1 cellular context compared by ENCODE assay signal in the genomic region with DNA sequence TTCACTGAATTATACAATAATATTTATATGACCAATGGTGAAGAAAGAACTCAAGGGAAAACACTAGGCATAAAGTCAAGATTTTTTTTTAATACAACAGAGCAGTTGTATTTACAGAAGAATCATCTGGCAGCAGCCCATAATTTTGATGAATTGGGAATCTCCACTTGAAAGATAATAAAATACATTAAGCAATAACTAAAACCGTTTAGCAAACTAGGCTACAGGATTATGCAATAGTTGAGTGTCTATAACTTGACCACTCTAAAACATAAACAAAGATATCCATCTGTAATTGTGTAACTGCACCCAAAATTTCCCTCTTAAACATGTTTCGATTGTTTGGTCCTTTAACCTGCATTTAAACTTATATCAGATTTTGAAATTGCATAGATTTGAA.
TF ChIP-seq lines count a peak whose summit lies in the region.

No MANE protein-coding gene starts in this region.

TF ChIP-seq in HEK293, 187 proteins besides CTCF, POLR2A, EP300 and RAD21 (continued from another document and continues in another):
- TF ChIP-seq, protein P1, sequence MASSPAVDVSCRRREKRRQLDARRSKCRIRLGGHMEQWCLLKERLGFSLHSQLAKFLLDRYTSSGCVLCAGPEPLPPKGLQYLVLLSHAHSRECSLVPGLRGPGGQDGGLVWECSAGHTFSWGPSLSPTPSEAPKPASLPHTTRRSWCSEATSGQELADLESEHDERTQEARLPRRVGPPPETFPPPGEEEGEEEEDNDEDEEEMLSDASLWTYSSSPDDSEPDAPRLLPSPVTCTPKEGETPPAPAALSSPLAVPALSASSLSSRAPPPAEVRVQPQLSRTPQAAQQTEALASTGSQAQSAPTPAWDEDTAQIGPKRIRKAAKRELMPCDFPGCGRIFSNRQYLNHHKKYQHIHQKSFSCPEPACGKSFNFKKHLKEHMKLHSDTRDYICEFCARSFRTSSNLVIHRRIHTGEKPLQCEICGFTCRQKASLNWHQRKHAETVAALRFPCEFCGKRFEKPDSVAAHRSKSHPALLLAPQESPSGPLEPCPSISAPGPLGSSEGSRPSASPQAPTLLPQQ (tag by site-specific recombination; IDR thresholded peaks at IDR 0.05): peak; percentile 41; the same call in 1 of the 2 replicates
- TF ChIP-seq, protein P2, sequence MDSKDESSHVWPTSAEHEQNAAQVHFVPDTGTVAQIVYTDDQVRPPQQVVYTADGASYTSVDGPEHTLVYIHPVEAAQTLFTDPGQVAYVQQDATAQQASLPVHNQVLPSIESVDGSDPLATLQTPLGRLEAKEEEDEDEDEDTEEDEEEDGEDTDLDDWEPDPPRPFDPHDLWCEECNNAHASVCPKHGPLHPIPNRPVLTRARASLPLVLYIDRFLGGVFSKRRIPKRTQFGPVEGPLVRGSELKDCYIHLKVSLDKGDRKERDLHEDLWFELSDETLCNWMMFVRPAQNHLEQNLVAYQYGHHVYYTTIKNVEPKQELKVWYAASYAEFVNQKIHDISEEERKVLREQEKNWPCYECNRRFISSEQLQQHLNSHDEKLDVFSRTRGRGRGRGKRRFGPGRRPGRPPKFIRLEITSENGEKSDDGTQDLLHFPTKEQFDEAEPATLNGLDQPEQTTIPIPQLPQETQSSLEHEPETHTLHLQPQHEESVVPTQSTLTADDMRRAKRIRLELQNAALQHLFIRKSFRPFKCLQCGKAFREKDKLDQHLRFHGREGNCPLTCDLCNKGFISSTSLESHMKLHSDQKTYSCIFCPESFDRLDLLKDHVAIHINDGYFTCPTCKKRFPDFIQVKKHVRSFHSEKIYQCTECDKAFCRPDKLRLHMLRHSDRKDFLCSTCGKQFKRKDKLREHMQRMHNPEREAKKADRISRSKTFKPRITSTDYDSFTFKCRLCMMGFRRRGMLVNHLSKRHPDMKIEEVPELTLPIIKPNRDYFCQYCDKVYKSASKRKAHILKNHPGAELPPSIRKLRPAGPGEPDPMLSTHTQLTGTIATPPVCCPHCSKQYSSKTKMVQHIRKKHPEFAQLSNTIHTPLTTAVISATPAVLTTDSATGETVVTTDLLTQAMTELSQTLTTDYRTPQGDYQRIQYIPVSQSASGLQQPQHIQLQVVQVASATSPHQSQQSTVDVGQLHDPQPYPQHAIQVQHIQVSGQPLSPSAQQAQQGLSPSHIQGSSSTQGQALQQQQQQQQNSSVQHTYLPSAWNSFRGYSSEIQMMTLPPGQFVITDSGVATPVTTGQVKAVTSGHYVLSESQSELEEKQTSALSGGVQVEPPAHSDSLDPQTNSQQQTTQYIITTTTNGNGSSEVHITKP (tag by site-specific recombination; IDR thresholded peaks at IDR 0.05): no peak
- TF ChIP-seq ZNF19 (tag by site-specific recombination; IDR thresholded peaks at IDR 0.05; ENCODE audit: low read depth): no peak
- TF ChIP-seq ZBTB7A (tag by site-specific recombination; IDR thresholded peaks at IDR 0.05; ENCODE audit: low read depth): no peak
- no peak for TF ChIP-seq ZNF202 (tag by site-specific recombination; IDR thresholded peaks at IDR 0.05; ENCODE audit: borderline replicate concordance)
- no peak for TF ChIP-seq ZNF138 (tag by site-specific recombination; IDR thresholded peaks at IDR 0.05; ENCODE audit: borderline replicate concordance)
- no peak for TF ChIP-seq GFI1B (tag by site-specific recombination; IDR thresholded peaks at IDR 0.05)
- peak; percentile 43; the same call in 1 of the 2 replicates for TF ChIP-seq ZNF184 (tag by site-specific recombination; IDR thresholded peaks at IDR 0.05)
- no peak for TF ChIP-seq ZNF248 (tag by site-specific recombination; IDR thresholded peaks at IDR 0.05)
- TF ChIP-seq ZNF501 (tag by site-specific recombination; IDR thresholded peaks at IDR 0.05): no peak
- TF ChIP-seq ZNF48 (tag by site-specific recombination; IDR thresholded peaks at IDR 0.05): no peak
- TF ChIP-seq OSR2 (tag by site-specific recombination; IDR thresholded peaks at IDR 0.05): peak; percentile 67; the same call in 1 of the 2 replicates
- no peak for TF ChIP-seq ZNF23 (tag by site-specific recombination; IDR thresholded peaks at IDR 0.05; ENCODE audit: borderline replicate concordance)
- no peak for TF ChIP-seq KLF16 (tag by site-specific recombination; IDR thresholded peaks at IDR 0.05)
- TF ChIP-seq, protein P3, sequence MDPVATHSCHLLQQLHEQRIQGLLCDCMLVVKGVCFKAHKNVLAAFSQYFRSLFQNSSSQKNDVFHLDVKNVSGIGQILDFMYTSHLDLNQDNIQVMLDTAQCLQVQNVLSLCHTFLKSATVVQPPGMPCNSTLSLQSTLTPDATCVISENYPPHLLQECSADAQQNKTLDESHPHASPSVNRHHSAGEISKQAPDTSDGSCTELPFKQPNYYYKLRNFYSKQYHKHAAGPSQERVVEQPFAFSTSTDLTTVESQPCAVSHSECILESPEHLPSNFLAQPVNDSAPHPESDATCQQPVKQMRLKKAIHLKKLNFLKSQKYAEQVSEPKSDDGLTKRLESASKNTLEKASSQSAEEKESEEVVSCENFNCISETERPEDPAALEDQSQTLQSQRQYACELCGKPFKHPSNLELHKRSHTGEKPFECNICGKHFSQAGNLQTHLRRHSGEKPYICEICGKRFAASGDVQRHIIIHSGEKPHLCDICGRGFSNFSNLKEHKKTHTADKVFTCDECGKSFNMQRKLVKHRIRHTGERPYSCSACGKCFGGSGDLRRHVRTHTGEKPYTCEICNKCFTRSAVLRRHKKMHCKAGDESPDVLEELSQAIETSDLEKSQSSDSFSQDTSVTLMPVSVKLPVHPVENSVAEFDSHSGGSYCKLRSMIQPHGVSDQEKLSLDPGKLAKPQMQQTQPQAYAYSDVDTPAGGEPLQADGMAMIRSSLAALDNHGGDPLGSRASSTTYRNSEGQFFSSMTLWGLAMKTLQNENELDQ (tag by site-specific recombination; IDR thresholded peaks at IDR 0.05; ENCODE audit: low read depth): no peak
- TF ChIP-seq, protein P4, sequence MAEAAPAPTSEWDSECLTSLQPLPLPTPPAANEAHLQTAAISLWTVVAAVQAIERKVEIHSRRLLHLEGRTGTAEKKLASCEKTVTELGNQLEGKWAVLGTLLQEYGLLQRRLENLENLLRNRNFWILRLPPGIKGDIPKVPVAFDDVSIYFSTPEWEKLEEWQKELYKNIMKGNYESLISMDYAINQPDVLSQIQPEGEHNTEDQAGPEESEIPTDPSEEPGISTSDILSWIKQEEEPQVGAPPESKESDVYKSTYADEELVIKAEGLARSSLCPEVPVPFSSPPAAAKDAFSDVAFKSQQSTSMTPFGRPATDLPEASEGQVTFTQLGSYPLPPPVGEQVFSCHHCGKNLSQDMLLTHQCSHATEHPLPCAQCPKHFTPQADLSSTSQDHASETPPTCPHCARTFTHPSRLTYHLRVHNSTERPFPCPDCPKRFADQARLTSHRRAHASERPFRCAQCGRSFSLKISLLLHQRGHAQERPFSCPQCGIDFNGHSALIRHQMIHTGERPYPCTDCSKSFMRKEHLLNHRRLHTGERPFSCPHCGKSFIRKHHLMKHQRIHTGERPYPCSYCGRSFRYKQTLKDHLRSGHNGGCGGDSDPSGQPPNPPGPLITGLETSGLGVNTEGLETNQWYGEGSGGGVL (tag by site-specific recombination; IDR thresholded peaks at IDR 0.05): no peak
- no peak for TF ChIP-seq HOXD13 (CRISPR knock-in tag; IDR thresholded peaks at IDR 0.05; ENCODE audit: borderline replicate concordance)
- TF ChIP-seq, protein P5, sequence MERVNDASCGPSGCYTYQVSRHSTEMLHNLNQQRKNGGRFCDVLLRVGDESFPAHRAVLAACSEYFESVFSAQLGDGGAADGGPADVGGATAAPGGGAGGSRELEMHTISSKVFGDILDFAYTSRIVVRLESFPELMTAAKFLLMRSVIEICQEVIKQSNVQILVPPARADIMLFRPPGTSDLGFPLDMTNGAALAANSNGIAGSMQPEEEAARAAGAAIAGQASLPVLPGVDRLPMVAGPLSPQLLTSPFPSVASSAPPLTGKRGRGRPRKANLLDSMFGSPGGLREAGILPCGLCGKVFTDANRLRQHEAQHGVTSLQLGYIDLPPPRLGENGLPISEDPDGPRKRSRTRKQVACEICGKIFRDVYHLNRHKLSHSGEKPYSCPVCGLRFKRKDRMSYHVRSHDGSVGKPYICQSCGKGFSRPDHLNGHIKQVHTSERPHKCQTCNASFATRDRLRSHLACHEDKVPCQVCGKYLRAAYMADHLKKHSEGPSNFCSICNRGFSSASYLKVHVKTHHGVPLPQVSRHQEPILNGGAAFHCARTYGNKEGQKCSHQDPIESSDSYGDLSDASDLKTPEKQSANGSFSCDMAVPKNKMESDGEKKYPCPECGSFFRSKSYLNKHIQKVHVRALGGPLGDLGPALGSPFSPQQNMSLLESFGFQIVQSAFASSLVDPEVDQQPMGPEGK (tag by site-specific recombination; IDR thresholded peaks at IDR 0.05): no peak
- no peak for TF ChIP-seq ZNF394 (tag by site-specific recombination; IDR thresholded peaks at IDR 0.05; ENCODE audit: borderline replicate concordance)
- TF ChIP-seq ZNF768 (tag by site-specific recombination; IDR thresholded peaks at IDR 0.05): no peak
- no peak for TF ChIP-seq ZNF560 (tag by site-specific recombination; IDR thresholded peaks at IDR 0.05; ENCODE audit: borderline replicate concordance)
- TF ChIP-seq ZNF621 (tag by site-specific recombination; IDR thresholded peaks at IDR 0.05): no peak
- no peak for TF ChIP-seq ZBTB48 (tag by site-specific recombination; IDR thresholded peaks at IDR 0.05)
- TF ChIP-seq ZNF10 (tag by site-specific recombination; IDR thresholded peaks at IDR 0.05): no peak
- no peak for TF ChIP-seq ZSCAN16 (tag by site-specific recombination; IDR thresholded peaks at IDR 0.05)
- TF ChIP-seq ZFHX2 (tag by site-specific recombination; conservative IDR thresholded peaks at IDR 0.05): no peak
- TF ChIP-seq TRIM28 (IDR thresholded peaks at IDR 0.05; ENCODE audit: borderline replicate concordance, low read length): peak; percentile 50; the same call in 1 of the 2 replicates
- TF ChIP-seq HOXA7 (CRISPR knock-in tag; IDR thresholded peaks at IDR 0.05; ENCODE audit: borderline replicate concordance): no peak
- no peak for TF ChIP-seq ZNF624 (tag by site-specific recombination; IDR thresholded peaks at IDR 0.05)
- no peak for TF ChIP-seq YY2 (tag by site-specific recombination; IDR thresholded peaks at IDR 0.05)
- TF ChIP-seq EGR2 (tag by site-specific recombination; IDR thresholded peaks at IDR 0.05; ENCODE audit: low read depth): no peak
- peak; percentile 78 for TF ChIP-seq TCF7L2 (IDR thresholded peaks at IDR 0.05; ENCODE audit: borderline replicate concordance, low read depth, low read length)
- no peak for TF ChIP-seq SP2 (tag by site-specific recombination; IDR thresholded peaks at IDR 0.05)
- TF ChIP-seq ZNF658 (tag by site-specific recombination; IDR thresholded peaks at IDR 0.05): no peak
- TF ChIP-seq ZNF792 (tag by site-specific recombination; IDR thresholded peaks at IDR 0.05): no peak
- no peak for TF ChIP-seq ZNF677 (tag by site-specific recombination; IDR thresholded peaks at IDR 0.05)
- TF ChIP-seq, protein P6, sequence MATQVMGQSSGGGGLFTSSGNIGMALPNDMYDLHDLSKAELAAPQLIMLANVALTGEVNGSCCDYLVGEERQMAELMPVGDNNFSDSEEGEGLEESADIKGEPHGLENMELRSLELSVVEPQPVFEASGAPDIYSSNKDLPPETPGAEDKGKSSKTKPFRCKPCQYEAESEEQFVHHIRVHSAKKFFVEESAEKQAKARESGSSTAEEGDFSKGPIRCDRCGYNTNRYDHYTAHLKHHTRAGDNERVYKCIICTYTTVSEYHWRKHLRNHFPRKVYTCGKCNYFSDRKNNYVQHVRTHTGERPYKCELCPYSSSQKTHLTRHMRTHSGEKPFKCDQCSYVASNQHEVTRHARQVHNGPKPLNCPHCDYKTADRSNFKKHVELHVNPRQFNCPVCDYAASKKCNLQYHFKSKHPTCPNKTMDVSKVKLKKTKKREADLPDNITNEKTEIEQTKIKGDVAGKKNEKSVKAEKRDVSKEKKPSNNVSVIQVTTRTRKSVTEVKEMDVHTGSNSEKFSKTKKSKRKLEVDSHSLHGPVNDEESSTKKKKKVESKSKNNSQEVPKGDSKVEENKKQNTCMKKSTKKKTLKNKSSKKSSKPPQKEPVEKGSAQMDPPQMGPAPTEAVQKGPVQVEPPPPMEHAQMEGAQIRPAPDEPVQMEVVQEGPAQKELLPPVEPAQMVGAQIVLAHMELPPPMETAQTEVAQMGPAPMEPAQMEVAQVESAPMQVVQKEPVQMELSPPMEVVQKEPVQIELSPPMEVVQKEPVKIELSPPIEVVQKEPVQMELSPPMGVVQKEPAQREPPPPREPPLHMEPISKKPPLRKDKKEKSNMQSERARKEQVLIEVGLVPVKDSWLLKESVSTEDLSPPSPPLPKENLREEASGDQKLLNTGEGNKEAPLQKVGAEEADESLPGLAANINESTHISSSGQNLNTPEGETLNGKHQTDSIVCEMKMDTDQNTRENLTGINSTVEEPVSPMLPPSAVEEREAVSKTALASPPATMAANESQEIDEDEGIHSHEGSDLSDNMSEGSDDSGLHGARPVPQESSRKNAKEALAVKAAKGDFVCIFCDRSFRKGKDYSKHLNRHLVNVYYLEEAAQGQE (tag by site-specific recombination; IDR thresholded peaks at IDR 0.05): no peak
- TF ChIP-seq ZNF449 (tag by site-specific recombination; IDR thresholded peaks at IDR 0.05): no peak
- no peak for TF ChIP-seq ZNF155 (tag by site-specific recombination; IDR thresholded peaks at IDR 0.05)
- TF ChIP-seq KLF10 (tag by site-specific recombination; IDR thresholded peaks at IDR 0.05): peak; percentile 43; the same call in 1 of the 2 replicates
- no peak for TF ChIP-seq ZNF354C (tag by site-specific recombination; IDR thresholded peaks at IDR 0.05; ENCODE audit: borderline replicate concordance, low read depth)
- no peak for TF ChIP-seq ZNF585B (tag by site-specific recombination; IDR thresholded peaks at IDR 0.05)
- TF ChIP-seq ZNF211 (tag by site-specific recombination; IDR thresholded peaks at IDR 0.05; ENCODE audit: low read depth): no peak
- TF ChIP-seq FEZF1 (tag by site-specific recombination; IDR thresholded peaks at IDR 0.05): peak; percentile 36; the same call in 1 of the 2 replicates
- TF ChIP-seq ZNF350 (tag by site-specific recombination; IDR thresholded peaks at IDR 0.05): no peak
- no peak for TF ChIP-seq ZBTB21 (tag by site-specific recombination; IDR thresholded peaks at IDR 0.05)
- no peak for TF ChIP-seq ZBTB20 (tag by site-specific recombination; IDR thresholded peaks at IDR 0.05)
- TF ChIP-seq ZNF311 (tag by site-specific recombination; IDR thresholded peaks at IDR 0.05; ENCODE audit: borderline replicate concordance): no peak
- TF ChIP-seq ZNF324 (tag by site-specific recombination; IDR thresholded peaks at IDR 0.05): no peak
- no peak for TF ChIP-seq ZNF596 (tag by site-specific recombination; IDR thresholded peaks at IDR 0.05)
- TF ChIP-seq ZNF654 (tag by site-specific recombination; IDR thresholded peaks at IDR 0.05; ENCODE audit: low read depth): no peak
